16 cellular contexts compared by ENCODE assay signal in the genomic region with DNA sequence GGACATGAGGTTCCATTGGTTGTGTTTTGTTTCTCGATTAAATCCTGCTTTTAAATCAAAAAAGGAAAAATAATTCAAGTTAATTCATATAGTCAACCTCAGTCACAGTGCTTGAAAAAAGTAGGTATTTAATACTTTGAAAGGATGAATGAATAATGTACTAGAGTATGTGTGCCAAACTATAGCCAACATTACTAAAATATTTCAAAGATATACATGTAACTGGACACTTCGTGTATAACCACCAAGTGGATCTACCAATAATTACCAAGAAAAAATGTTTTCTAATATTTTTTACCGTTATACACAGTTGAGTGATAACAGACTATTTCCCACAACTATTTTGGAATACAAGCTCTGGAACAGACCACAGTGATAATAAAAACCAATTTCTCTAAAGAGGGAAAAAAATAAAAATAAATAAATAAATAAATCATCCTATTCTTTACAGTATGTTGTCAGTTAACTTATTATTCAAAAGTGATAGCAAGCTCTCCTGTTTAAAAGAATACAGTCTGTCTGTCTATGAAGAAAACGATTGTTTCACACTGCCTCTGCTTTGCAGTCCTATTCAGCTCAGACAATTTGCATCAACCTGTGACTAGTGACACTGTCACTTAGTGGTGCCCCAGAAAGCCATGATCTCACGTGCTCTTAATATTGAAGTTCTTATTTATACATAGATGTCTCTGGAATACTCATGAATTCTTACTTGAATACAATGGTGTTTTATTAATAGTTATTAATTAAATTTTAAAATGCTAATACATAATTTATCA.
"Had no signal": no experiment of that assay in that cellular context is flagged by ENCODE, and none has a peak within 500 bp of the region (broad histone marks: within the 10 kb centered on the region; RNA-seq: fewer than 3 reads in every experiment).

No MANE protein-coding gene starts in this region.

- H3K27ac Mint-ChIP-seq: activated naive CD4-positive, alpha-beta T cell treated with anti-CD3 and anti-CD28 coated beads, Interleukin-2, amount 50 U/mL, for 24 hours; immature natural killer cell; stimulated activated naive B cell treated with anti-CD40 and anti-IgM and Interleukin-4, amounts not matched to agents 10 μg/mL and 1 μg/mL and 100 μg/mL, for 72 hours had no signal

- DNase-seq: activated CD8-positive, alpha-beta memory T cell treated with anti-CD3 and anti-CD28 coated beads for 24 hours; activated CD8-positive, alpha-beta memory T cell treated with anti-CD3 and anti-CD28 coated beads, Interleukin-2, amount 50 U/mL, for 48 hours; activated gamma-delta T cell; activated T-cell treated with anti-CD3 and anti-CD28 coated beads, Interleukin-2, amount 50 U/mL, for 48 hours; body of pancreas; caudate nucleus; cortex of kidney; immature natural killer cell; mesendoderm; naive thymus-derived CD8-positive, alpha-beta T cell; spleen; stimulated activated CD4-positive, alpha-beta T cell treated with anti-CD3 and anti-CD28 coated beads, Interleukin-4, amount 100 ng/mL, for 4 hours; stimulated activated naive B cell treated with anti-CD40 and anti-IgM and Interleukin-4, amounts not matched to agents 10 μg/mL and 1 μg/mL and 100 μg/mL, for 72 hours had no signal

- H3K27me3 Mint-ChIP-seq: activated naive CD4-positive, alpha-beta T cell treated with anti-CD3 and anti-CD28 coated beads, Interleukin-2, amount 50 U/mL, for 24 hours; naive thymus-derived CD8-positive, alpha-beta T cell; stimulated activated naive B cell treated with anti-CD40 and anti-IgM and Interleukin-4, amounts not matched to agents 10 μg/mL and 1 μg/mL and 100 μg/mL, for 72 hours had no signal

- H3K9me3 ChIP-seq: body of pancreas, neutrophil, spleen had no signal

- H3K27ac ChIP-seq: body of pancreas, neutrophil, parathyroid adenoma, spleen had no signal

- H3K36me3 Mint-ChIP-seq: immature natural killer cell; naive thymus-derived CD8-positive, alpha-beta T cell had no signal

- H2AFZ ChIP-seq: parathyroid adenoma had no signal

- H3K27me3 ChIP-seq: body of pancreas, neutrophil, spleen had no signal

- H3K4me3 Mint-ChIP-seq: activated naive CD4-positive, alpha-beta T cell treated with anti-CD3 and anti-CD28 coated beads, Interleukin-2, amount 50 U/mL, for 24 hours; immature natural killer cell; naive thymus-derived CD8-positive, alpha-beta T cell; stimulated activated naive B cell treated with anti-CD40 and anti-IgM and Interleukin-4, amounts not matched to agents 10 μg/mL and 1 μg/mL and 100 μg/mL, for 72 hours had no signal

- H3K9ac ChIP-seq: parathyroid adenoma had no signal

- H3K36me3 ChIP-seq: neutrophil, spleen had no signal

- H3K9me3 Mint-ChIP-seq: activated naive CD4-positive, alpha-beta T cell treated with anti-CD3 and anti-CD28 coated beads, Interleukin-2, amount 50 U/mL, for 24 hours; immature natural killer cell; naive thymus-derived CD8-positive, alpha-beta T cell; stimulated activated naive B cell treated with anti-CD40 and anti-IgM and Interleukin-4, amounts not matched to agents 10 μg/mL and 1 μg/mL and 100 μg/mL, for 72 hours had no signal

- H3K79me2 ChIP-seq: parathyroid adenoma had no signal

- H3K4me1 ChIP-seq: parathyroid adenoma had no signal

- ATAC-seq: body of pancreas; naive thymus-derived CD8-positive, alpha-beta T cell had no signal

- H3K4me3 ChIP-seq: body of pancreas, spleen had no signal
